In the genomic region with DNA sequence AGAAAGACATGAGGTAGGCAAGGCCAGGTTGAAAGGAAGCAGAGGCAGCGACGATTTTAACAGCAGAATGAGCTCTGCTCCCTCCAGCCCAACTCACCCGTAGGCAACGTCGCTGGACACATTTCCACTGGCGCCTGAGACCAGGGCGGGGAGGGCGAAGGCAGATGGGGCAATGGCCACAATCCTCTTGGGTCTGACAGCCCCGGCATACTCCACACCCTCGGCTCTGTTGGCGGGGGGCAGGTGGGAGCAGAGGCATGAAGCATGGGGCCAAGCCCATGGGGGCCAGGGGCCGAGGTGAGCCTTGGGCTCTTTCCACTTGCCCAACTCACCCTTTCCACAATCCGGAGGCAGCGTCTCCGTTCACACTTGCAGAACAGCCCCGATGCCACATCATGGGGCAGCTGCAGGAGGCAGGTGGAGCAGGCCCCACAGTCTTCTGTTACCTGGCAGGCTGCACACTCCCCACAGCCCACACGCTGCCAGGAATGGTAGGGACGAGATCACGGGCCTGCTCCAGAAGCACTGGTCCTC, we compare ENCODE assay signal across 22 cellular contexts. TPM values are rescaled to one million over a fixed set of nuclear protein-coding genes. Genes with fewer than 3 reads are reported as not detected.
"Had no signal": no experiment of that assay in that cellular context is flagged by ENCODE, and none has a peak within 500 bp of the region (broad histone marks: within the 10 kb centered on the region; RNA-seq: fewer than 3 reads in every experiment).

No MANE protein-coding gene starts in this region.

- H3K27ac Mint-ChIP-seq: nephron had no signal

- H3K9me3 ChIP-seq: psoas muscle, sigmoid colon, stomach, thoracic aorta, transverse colon had no signal

- H3K27ac ChIP-seq: foreskin keratinocyte, psoas muscle, sigmoid colon, skin epidermis, stomach, thoracic aorta, transverse colon had no signal

- H3K27me3 ChIP-seq: foreskin keratinocyte, sigmoid colon, stomach, transverse colon had no signal

- H3K27me3 Mint-ChIP-seq: effector memory CD8-positive, alpha-beta T cell had no signal

- ATAC-seq: effector memory CD8-positive, alpha-beta T cell; foreskin keratinocyte; left colon; left ventricle myocardium superior; psoas muscle had no signal

- H3K9me3 Mint-ChIP-seq: effector memory CD8-positive, alpha-beta T cell had no signal

- H3K4me3 ChIP-seq: lung, psoas muscle, sigmoid colon, skin epidermis, stomach, thoracic aorta, transverse colon had no signal

- DNase-seq: cortex of kidney; effector memory CD8-positive, alpha-beta T cell; erythroblast; foreskin keratinocyte; hippocampal formation; left colon; left ventricle myocardium superior; mesenchymal stem cell; midbrain; psoas muscle; retina; sigmoid colon; stimulated activated CD4-positive, alpha-beta T cell treated with anti-CD3 and anti-CD28 coated beads, Interleukin-2, amount 100 ng/mL, for 24 hours; stimulated activated CD4-positive, alpha-beta T cell treated with anti-CD3 and anti-CD28 coated beads, Interleukin-4, amount 100 ng/mL, for 4 hours; stimulated activated naive CD4-positive, alpha-beta T cell; stomach; substantia nigra; transverse colon had no signal

- H3K4me3 Mint-ChIP-seq: effector memory CD8-positive, alpha-beta T cell; nephron had no signal

RNA-seq across cellular contexts. Expression of a gene that starts 9.3 kb away (rescaled TPM):
- total RNA-seq: left ventricle myocardium superior had no signal
